In genomic region chr14:68542346-68542745, GRCh38 we compare ENCODE assay signal across 22 cellular contexts.
"Had no signal": no experiment of that assay in that cellular context is flagged by ENCODE, and none has a peak within 500 bp of the region (broad histone marks: within the 10 kb centered on the region; RNA-seq: fewer than 3 reads in every experiment).

No MANE protein-coding gene starts in this region.

- ATAC-seq: gastroesophageal sphincter; heart right ventricle; naive thymus-derived CD4-positive, alpha-beta T cell; stimulated activated naive B cell treated with anti-CD40 and anti-IgM and Interleukin-4, amounts not matched to agents 10 μg/mL and 1 μg/mL and 100 μg/mL, for 72 hours had no signal

- H3K27ac ChIP-seq: brain microvascular endothelial cell, neutrophil had no signal

- H3K36me3 ChIP-seq: brain microvascular endothelial cell, gastroesophageal sphincter, heart right ventricle, neutrophil had no signal

- H3K27me3 ChIP-seq: brain microvascular endothelial cell, gastroesophageal sphincter, heart right ventricle, neutrophil had no signal

- H3K27me3 Mint-ChIP-seq: activated CD4-positive, alpha-beta T cell treated with anti-CD3 and anti-CD28 coated beads, Interleukin-2, amount 10 ng/mL, durations not matched to agents 7 days and 5 days; activated naive CD8-positive, alpha-beta T cell; naive thymus-derived CD4-positive, alpha-beta T cell; stimulated activated naive B cell treated with anti-CD40 and anti-IgM and Interleukin-4, amounts not matched to agents 10 μg/mL and 1 μg/mL and 100 μg/mL, for 72 hours; type B pancreatic cell had no signal

- H3K4me1 Mint-ChIP-seq: activated CD4-positive, alpha-beta T cell treated with anti-CD3 and anti-CD28 coated beads, Interleukin-2, amount 10 ng/mL, durations not matched to agents 7 days and 5 days had no signal

- DNase-seq: activated CD4-positive, alpha-beta T cell treated with anti-CD3 and anti-CD28 coated beads, Interleukin-2, amount 10 ng/mL, durations not matched to agents 7 days and 5 days; activated CD8-positive, alpha-beta memory T cell treated with anti-CD3 and anti-CD28 coated beads, Interleukin-2, amount 50 U/mL, for 48 hours; activated gamma-delta T cell treated with Interleukin-2 at 50 U/mL for 16 hours; amygdala; brain microvascular endothelial cell; effector memory CD4-positive, alpha-beta T cell; heart right ventricle; naive thymus-derived CD4-positive, alpha-beta T cell; posterior cingulate gyrus; stimulated activated CD4-positive, alpha-beta T cell treated with anti-CD3 and anti-CD28 coated beads, Interleukin-15, amount 100 ng/mL, for 24 hours; stimulated activated CD4-positive, alpha-beta T cell treated with anti-CD3 and anti-CD28 coated beads, Interleukin-4, amount 100 ng/mL, for 1 hour; stimulated activated naive B cell treated with anti-CD40 and anti-IgM and Interleukin-4, amounts not matched to agents 10 μg/mL and 1 μg/mL and 100 μg/mL, for 72 hours; substantia nigra; SW 1271 had no signal

- H3K4me3 Mint-ChIP-seq: activated CD4-positive, alpha-beta T cell treated with anti-CD3 and anti-CD28 coated beads, Interleukin-2, amount 10 ng/mL, durations not matched to agents 7 days and 5 days; activated naive CD8-positive, alpha-beta T cell; dendritic cell treated with granulocyte-macrophage colony-stimulating factor and Interleukin-4, amounts not matched to agents 40 ng/mL and 50 ng/mL, for 4 days; naive thymus-derived CD4-positive, alpha-beta T cell; stimulated activated naive B cell treated with anti-CD40 and anti-IgM and Interleukin-4, amounts not matched to agents 10 μg/mL and 1 μg/mL and 100 μg/mL, for 72 hours; T-helper 2 cell treated with Interferon-gamma antibody and Interleukin-4, amounts not matched to agents 5 μg/mL and 100 μg/mL, for 36 hours; type B pancreatic cell had no signal

- H3K4me3 ChIP-seq: gastroesophageal sphincter, heart right ventricle, lung, skin epidermis had no signal

- H3K9me3 Mint-ChIP-seq: activated CD4-positive, alpha-beta T cell treated with anti-CD3 and anti-CD28 coated beads, Interleukin-2, amount 10 ng/mL, durations not matched to agents 7 days and 5 days; dendritic cell treated with granulocyte-macrophage colony-stimulating factor and Interleukin-4, amounts not matched to agents 40 ng/mL and 50 ng/mL, for 4 days; stimulated activated naive B cell treated with anti-CD40 and anti-IgM and Interleukin-4, amounts not matched to agents 10 μg/mL and 1 μg/mL and 100 μg/mL, for 72 hours; T-helper 2 cell treated with Interferon-gamma antibody and Interleukin-4, amounts not matched to agents 5 μg/mL and 100 μg/mL, for 36 hours had no signal

- H3K9me3 ChIP-seq: gastroesophageal sphincter, heart right ventricle, neutrophil had no signal

- H3K27ac Mint-ChIP-seq: activated CD4-positive, alpha-beta T cell treated with anti-CD3 and anti-CD28 coated beads, Interleukin-2, amount 10 ng/mL, durations not matched to agents 7 days and 5 days; activated naive CD8-positive, alpha-beta T cell; dendritic cell treated with granulocyte-macrophage colony-stimulating factor and Interleukin-4, amounts not matched to agents 40 ng/mL and 50 ng/mL, for 4 days; naive thymus-derived CD4-positive, alpha-beta T cell; T-helper 2 cell treated with Interferon-gamma antibody and Interleukin-4, amounts not matched to agents 5 μg/mL and 100 μg/mL, for 36 hours; type B pancreatic cell had no signal
